ENCODE assay signal across 19 cellular contexts in genomic region chr1:9166289-9167235, GRCh38. TPM values are rescaled to one million over a fixed set of nuclear protein-coding genes. Genes with fewer than 3 reads are reported as not detected.
DNase-seq lines count a peak whose midpoint lies in the region; ATAC-seq and TF ChIP-seq lines count a peak whose summit lies in the region.
"Had no signal": no experiment of that assay in that cellular context is flagged by ENCODE, and none has a peak within 500 bp of the region (broad histone marks: within the 10 kb centered on the region; RNA-seq: fewer than 3 reads in every experiment).

No MANE protein-coding gene starts in this region.

- H3K36me3 ChIP-seq in breast epithelium (no peaks in the 10 kb centered on the region), mammary epithelial cell (ENCODE audit: insufficient read depth, low read length) (peaks cover 6% of the 10 kb centered on the region)
- H3K36me3 ChIP-seq: gastroesophageal sphincter, spleen had no signal

- no peak overlapping the region for H3K9ac ChIP-seq in mammary epithelial cell (ENCODE audit: insufficient read depth, low read length)

- intact Hi-C loops in breast epithelium (cut with DNase I; ENCODE audit: low total_unique reads), result no loop called here
- intact Hi-C loops in mammary epithelial cell (cut with micrococcal nuclease), result no loop called here

- H4K20me1 ChIP-seq in mammary epithelial cell (ENCODE audit: insufficient read depth, low read length), result peaks cover 41% of the 10 kb centered on the region

- ATAC-seq in GM21381 (IDR thresholded peaks at IDR 0.05; ENCODE audit: unreplicated experiment), result no peak
- ATAC-seq: gastroesophageal sphincter; stimulated activated naive CD8-positive, alpha-beta T cell treated with anti-CD3 and anti-CD28 coated beads, Interleukin-15, amount 100 ng/mL, for 72 hours had no signal

- peaks cover 99% of the 10 kb centered on the region for H3K79me2 ChIP-seq in mammary epithelial cell (ENCODE audit: insufficient read depth, low read length)

- BruUV-seq in mammary epithelial cell (replicated peaks; lab: Mats Ljungman, UMichigan), result no TSS peak

- H3K4me1 ChIP-seq in breast epithelium (peaks cover 7 to 27% of the 10 kb centered on the region in 2 donors), mammary epithelial cell (ENCODE audit: insufficient read depth, low read length) (peaks cover 24% of the 10 kb centered on the region)

- CTCF ChIA-PET in mammary epithelial cell (lab: Charles Lee; ENCODE audit: low non-redundant PET), result no interaction called here

- dilution Hi-C loops in mammary epithelial cell (cut with HindIII; ENCODE audit: low sequenced_read_pairs), result no loop called here

- H3K9me3 ChIP-seq in breast epithelium (no peaks in the 10 kb centered on the region), mammary epithelial cell (replicated peaks; ENCODE audit: insufficient read depth, low read length) (no peaks in the 10 kb centered on the region)
- H3K9me3 ChIP-seq: gastroesophageal sphincter, spleen had no signal

- H3K4me2 ChIP-seq in mammary epithelial cell (ENCODE audit: insufficient read depth, low read depth, low read length), result no peak overlapping the region

- TF ChIP-seq CTCF in breast epithelium (IDR thresholded peaks at IDR 0.05) (no peak), mammary epithelial cell (conservative IDR thresholded peaks at IDR 0.05 in 1 of 2, IDR thresholded peaks at IDR 0.05 in 1 of 2; ENCODE audit: extremely low read depth in 1 of 2, insufficient read depth in 1 of 2, low read depth in 1 of 2, low read length in 2 of 2) (no peak)

- H3K27me3 ChIP-seq in breast epithelium (no peaks in the 10 kb centered on the region), mammary epithelial cell (ENCODE audit: insufficient read depth, low read length) (no peaks in the 10 kb centered on the region)
- H3K27me3 ChIP-seq: gastroesophageal sphincter, spleen had no signal

- H3K27ac ChIP-seq in breast epithelium (peak overlapping the region; percentile 38 to 93), mammary epithelial cell (ENCODE audit: insufficient read depth, low read depth, low read length) (no peak overlapping the region)
- H3K27ac ChIP-seq: 22Rv1, gastroesophageal sphincter, spleen had no signal

- H3K4me3 ChIP-seq in breast epithelium (no peak overlapping the region), mammary epithelial cell (replicated peaks in 1 of 3; ENCODE audit: insufficient read depth in 1 of 3, low read depth in 2 of 3, low read length in 3 of 3) (no peak overlapping the region)
- H3K4me3 ChIP-seq: gastroesophageal sphincter, spleen had no signal

- no peak for TF ChIP-seq POLR2A in breast epithelium (IDR thresholded peaks at IDR 0.05)

- DNase-seq in breast epithelium (ENCODE audit: low spot score in 2 of 2), result no peak
- no peak for DNase-seq in mammary epithelial cell
- peak; percentile 92 for DNase-seq in brain pericyte (ENCODE audit: low read depth, low spot score)
- DNase-seq in kidney glomerular epithelial cell (lab: John Stamatoyannopoulos, UW), result peak; percentile 49
- DNase-seq in DMS79 treated with DMSO at 0.1 percent for 48 hours (lab: John Stamatoyannopoulos, UW), result no peak
- no peak for DNase-seq in NCI-H1092 treated with DMSO at 0.1 percent for 48 hours (lab: John Stamatoyannopoulos, UW)
- DNase-seq in activated CD8-positive, alpha-beta memory T cell treated with anti-CD3 and anti-CD28 coated beads, Interleukin-2, amount 50 U/mL, for 48 hours, result no peak
- DNase-seq: activated effector memory CD4-positive, alpha-beta T cell treated with anti-CD3 and anti-CD28 coated beads, Interleukin-2, amount 50 U/mL, for 16 hours; CD4-positive, alpha-beta memory T cell; effector memory CD4-positive, alpha-beta T cell; midbrain; NCI-H187 treated with DMSO at 0.1 percent for 48 hours; NCI-H510A treated with DMSO at 0.1 percent for 48 hours; occipital lobe; spleen; stimulated activated naive CD8-positive, alpha-beta T cell treated with anti-CD3 and anti-CD28 coated beads, Interleukin-15, amount 100 ng/mL, for 72 hours had no signal

- over 99% methylated on average over 18 of the region's 27 CpGs for WGBS in mammary epithelial cell (ENCODE audit: low coverage, missing lambda C conversion rate)

- in situ Hi-C loops in mammary epithelial cell (cut with MboI; ENCODE audit: low sequenced_read_pairs in 2 of 2), result no loop called here

- no peak overlapping the region for H2AFZ ChIP-seq in mammary epithelial cell (ENCODE audit: low read depth, low read length)

RNA-seq across cellular contexts. Expression of gene GPR157, which starts 37.7 kb away (rescaled TPM):
- total RNA-seq in breast epithelium (10 to 100 TPM in 1 of 3 donors, 1 to 10 TPM in 2; 4.3 to 11.7 (median 9.2) TPM), mammary epithelial cell (10 to 100 TPM in 1 of 2 donors, 1 to 10 TPM in 1; 7.2 to 10.4 TPM)
- 2.3 TPM for polyA plus RNA-seq in mammary epithelial cell
- 16.1 TPM for polyA minus RNA-seq in mammary epithelial cell

Comparison
In these comparisons a context has a peak if more than half of its experiments do, and no peak if none do; other contexts are left out.
1. DNase-seq: peak in brain pericyte (single experiment) and kidney glomerular epithelial cell (single experiment); none in breast epithelium (0 of 2), mammary epithelial cell (single experiment), DMS79 treated with DMSO at 0.1 percent for 48 hours (single experiment), NCI-H1092 treated with DMSO at 0.1 percent for 48 hours (single experiment) and activated CD8-positive, alpha-beta memory T cell treated with anti-CD3 and anti-CD28 coated beads, Interleukin-2, amount 50 U/mL, for 48 hours (single experiment).